11 cellular contexts compared by ENCODE assay signal in the genomic region with DNA sequence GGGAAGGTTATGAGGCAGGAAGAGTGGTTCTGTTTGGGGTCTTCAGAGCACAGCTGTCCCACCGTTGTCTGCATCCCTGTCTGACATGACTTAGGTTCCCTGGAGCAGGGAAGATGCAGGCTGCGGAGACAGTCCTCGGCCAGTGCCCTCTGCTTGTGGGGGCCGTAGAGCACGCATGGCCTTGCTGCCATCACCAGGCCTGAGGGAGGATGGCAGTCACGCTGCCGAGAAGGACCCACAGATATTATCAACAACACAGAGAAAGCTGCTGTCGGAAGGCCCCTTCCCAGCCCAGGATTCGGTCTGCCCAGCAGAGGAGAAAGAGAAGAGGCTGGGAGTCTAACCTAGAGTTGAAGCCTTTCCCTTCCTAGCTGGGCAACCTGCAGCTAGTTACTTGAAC. TPM values are rescaled to one million over a fixed set of nuclear protein-coding genes. Genes with fewer than 3 reads are reported as not detected.
DNase-seq lines count a peak whose midpoint lies in the region; ATAC-seq and TF ChIP-seq lines count a peak whose summit lies in the region.
"Had no signal": no experiment of that assay in that cellular context is flagged by ENCODE, and none has a peak within 500 bp of the region (broad histone marks: within the 10 kb centered on the region; RNA-seq: fewer than 3 reads in every experiment).

No MANE protein-coding gene starts in this region.

- 90% methylated on average over 9 of the region's 9 CpGs for WGBS in mammary epithelial cell (ENCODE audit: low coverage, missing lambda C conversion rate)

- H3K4me3 ChIP-seq in breast epithelium = no peak overlapping the region
- H3K4me3 ChIP-seq in mammary epithelial cell (replicated peaks in 1 of 3; ENCODE audit: insufficient read depth in 1 of 3, low read depth in 2 of 3, low read length in 3 of 3) = no peak overlapping the region
- no peak overlapping the region for H3K4me3 ChIP-seq in left lung
- H3K4me3 ChIP-seq: BLaER1 treated with 17β-estradiol and CSF1 and Interleukin-3, amounts not matched to agents 10 nM and 100 nM had no signal

- no peak overlapping the region for H3K27ac ChIP-seq in breast epithelium
- H3K27ac ChIP-seq in mammary epithelial cell (ENCODE audit: insufficient read depth, low read depth, low read length) = no peak overlapping the region
- no peak overlapping the region for H3K27ac ChIP-seq in left lung
- H3K27ac ChIP-seq: BLaER1 treated with 17β-estradiol and CSF1 and Interleukin-3, amounts not matched to agents 10 nM and 100 nM had no signal

- ATAC-seq in left lung = peak; percentile 31
- ATAC-seq in stimulated activated effector memory CD8-positive, alpha-beta T cell treated with anti-CD3 and anti-CD28 coated beads, Interleukin-12 subunit alpha, Interleukin-12 subunit beta, amount 100 ng/mL, for 72 hours = no peak

- H3K4me1 Mint-ChIP-seq in activated CD4-positive, alpha-beta T cell treated with anti-CD3 and anti-CD28 coated beads, Interleukin-2, amount 10 ng/mL, durations not matched to agents 24 days and 14 days = peaks cover 13% of the 10 kb centered on the region
- H3K4me1 Mint-ChIP-seq in stimulated activated effector memory CD8-positive, alpha-beta T cell treated with anti-CD3 and anti-CD28 coated beads, Interleukin-12 subunit alpha, Interleukin-12 subunit beta, amount 100 ng/mL, for 72 hours = peaks cover 12% of the 10 kb centered on the region
- H3K4me1 Mint-ChIP-seq: immature natural killer cell had no signal

- no TSS peak for BruUV-seq in mammary epithelial cell (replicated peaks; lab: Mats Ljungman, UMichigan)

- DNase-seq in breast epithelium (ENCODE audit: low spot score in 2 of 2) = no peak
- no peak for DNase-seq in mammary epithelial cell
- DNase-seq in dermis blood vessel endothelial cell = peak; percentile 26
- DNase-seq in left lung = no peak
- no peak for DNase-seq in activated CD4-positive, alpha-beta T cell treated with anti-CD3 and anti-CD28 coated beads, Interleukin-2, amount 10 ng/mL, durations not matched to agents 24 days and 14 days
- no peak for DNase-seq in activated naive CD4-positive, alpha-beta T cell (lab: John Stamatoyannopoulos, UW)
- DNase-seq in stimulated activated effector memory CD8-positive, alpha-beta T cell treated with anti-CD3 and anti-CD28 coated beads, Interleukin-12 subunit alpha, Interleukin-12 subunit beta, amount 100 ng/mL, for 72 hours (ENCODE audit: low spot score in 2 of 2) = no peak
- no peak for DNase-seq in ureter (ENCODE audit: low spot score)
- DNase-seq: immature natural killer cell, SHP77 had no signal

- no peaks in the 10 kb centered on the region for H4K20me1 ChIP-seq in mammary epithelial cell (ENCODE audit: insufficient read depth, low read length)
- H4K20me1 ChIP-seq: BLaER1 treated with 17β-estradiol and CSF1 and Interleukin-3, amounts not matched to agents 10 nM and 100 nM had no signal

- no peak overlapping the region for H3K9ac ChIP-seq in mammary epithelial cell (ENCODE audit: insufficient read depth, low read length)
- H3K9ac ChIP-seq: BLaER1 treated with 17β-estradiol and CSF1 and Interleukin-3, amounts not matched to agents 10 nM and 100 nM had no signal

- H3K27ac Mint-ChIP-seq in activated CD4-positive, alpha-beta T cell treated with anti-CD3 and anti-CD28 coated beads, Interleukin-2, amount 10 ng/mL, durations not matched to agents 24 days and 14 days = no peak overlapping the region
- H3K27ac Mint-ChIP-seq in stimulated activated effector memory CD8-positive, alpha-beta T cell treated with anti-CD3 and anti-CD28 coated beads, Interleukin-12 subunit alpha, Interleukin-12 subunit beta, amount 100 ng/mL, for 72 hours = no peak overlapping the region
- H3K27ac Mint-ChIP-seq: immature natural killer cell had no signal

- no peaks in the 10 kb centered on the region for H3K9me3 Mint-ChIP-seq in activated CD4-positive, alpha-beta T cell treated with anti-CD3 and anti-CD28 coated beads, Interleukin-2, amount 10 ng/mL, durations not matched to agents 24 days and 14 days
- no peaks in the 10 kb centered on the region for H3K9me3 Mint-ChIP-seq in stimulated activated effector memory CD8-positive, alpha-beta T cell treated with anti-CD3 and anti-CD28 coated beads, Interleukin-12 subunit alpha, Interleukin-12 subunit beta, amount 100 ng/mL, for 72 hours
- H3K9me3 Mint-ChIP-seq: immature natural killer cell had no signal

- H3K9me3 ChIP-seq in breast epithelium (no peaks in the 10 kb centered on the region), mammary epithelial cell (replicated peaks; ENCODE audit: insufficient read depth, low read length) (no peaks in the 10 kb centered on the region), left lung (no peaks in the 10 kb centered on the region)
- H3K9me3 ChIP-seq: BLaER1 treated with 17β-estradiol and CSF1 and Interleukin-3, amounts not matched to agents 10 nM and 100 nM had no signal

- no peaks in the 10 kb centered on the region for H3K36me3 Mint-ChIP-seq in activated CD4-positive, alpha-beta T cell treated with anti-CD3 and anti-CD28 coated beads, Interleukin-2, amount 10 ng/mL, durations not matched to agents 24 days and 14 days (ENCODE audit: low read depth)
- no peaks in the 10 kb centered on the region for H3K36me3 Mint-ChIP-seq in stimulated activated effector memory CD8-positive, alpha-beta T cell treated with anti-CD3 and anti-CD28 coated beads, Interleukin-12 subunit alpha, Interleukin-12 subunit beta, amount 100 ng/mL, for 72 hours

- intact Hi-C loops in breast epithelium (cut with DNase I; ENCODE audit: low total_unique reads) = no loop called here
- intact Hi-C loops in mammary epithelial cell (cut with micrococcal nuclease) = loop anchor here (1.0 to 5.0 kb wide), 2 partner anchors 101 to 234 kb away; a partner anchor contains a TSS
- intact Hi-C loops in left lung (cut with DNase I) = no loop called here
- intact Hi-C loops in activated CD4-positive, alpha-beta T cell treated with anti-CD3 and anti-CD28 coated beads, Interleukin-2, amount 10 ng/mL, durations not matched to agents 24 days and 14 days (cut with micrococcal nuclease) = no loop called here

- H3K36me3 ChIP-seq in breast epithelium (no peaks in the 10 kb centered on the region), mammary epithelial cell (ENCODE audit: insufficient read depth, low read length) (no peaks in the 10 kb centered on the region), left lung (no peaks in the 10 kb centered on the region)
- H3K36me3 ChIP-seq: BLaER1 treated with 17β-estradiol and CSF1 and Interleukin-3, amounts not matched to agents 10 nM and 100 nM had no signal

- dilution Hi-C loops in mammary epithelial cell (cut with HindIII; ENCODE audit: low sequenced_read_pairs) = loop anchor here (5.0 kb wide), 1 partner anchor 71 kb away; no protein-coding TSS in a partner anchor

- H3K4me1 ChIP-seq in breast epithelium = peaks cover 0 to under 1% of the 10 kb centered on the region in 2 donors
- no peaks in the 10 kb centered on the region for H3K4me1 ChIP-seq in mammary epithelial cell (ENCODE audit: insufficient read depth, low read length)
- H3K4me1 ChIP-seq in left lung = no peaks in the 10 kb centered on the region

- no peak overlapping the region for H3K4me2 ChIP-seq in mammary epithelial cell (ENCODE audit: insufficient read depth, low read depth, low read length)
- H3K4me2 ChIP-seq: BLaER1 treated with 17β-estradiol and CSF1 and Interleukin-3, amounts not matched to agents 10 nM and 100 nM had no signal

- no peak overlapping the region for H2AFZ ChIP-seq in mammary epithelial cell (ENCODE audit: low read depth, low read length)

- TF ChIP-seq CTCF in breast epithelium (IDR thresholded peaks at IDR 0.05) = peak in 2 of 3 donors; percentile 11 to 43
- TF ChIP-seq CTCF in mammary epithelial cell (conservative IDR thresholded peaks at IDR 0.05 in 1 of 2, IDR thresholded peaks at IDR 0.05 in 1 of 2; ENCODE audit: extremely low read depth in 1 of 2, insufficient read depth in 1 of 2, low read depth in 1 of 2, low read length in 2 of 2) = no peak
- TF ChIP-seq CTCF in left lung (IDR thresholded peaks at IDR 0.05) = no peak

- no peak overlapping the region for H3K4me3 Mint-ChIP-seq in activated CD4-positive, alpha-beta T cell treated with anti-CD3 and anti-CD28 coated beads, Interleukin-2, amount 10 ng/mL, durations not matched to agents 24 days and 14 days
- no peak overlapping the region for H3K4me3 Mint-ChIP-seq in stimulated activated effector memory CD8-positive, alpha-beta T cell treated with anti-CD3 and anti-CD28 coated beads, Interleukin-12 subunit alpha, Interleukin-12 subunit beta, amount 100 ng/mL, for 72 hours
- H3K4me3 Mint-ChIP-seq: immature natural killer cell had no signal

- TF ChIP-seq POLR2A in breast epithelium (IDR thresholded peaks at IDR 0.05) = no peak

- H3K27me3 Mint-ChIP-seq in activated CD4-positive, alpha-beta T cell treated with anti-CD3 and anti-CD28 coated beads, Interleukin-2, amount 10 ng/mL, durations not matched to agents 24 days and 14 days = no peaks in the 10 kb centered on the region

- CTCF ChIA-PET in mammary epithelial cell (lab: Charles Lee; ENCODE audit: low non-redundant PET) = no interaction called here

- in situ Hi-C loops in mammary epithelial cell (cut with MboI; ENCODE audit: low sequenced_read_pairs in 2 of 2) = no loop called here

- no peaks in the 10 kb centered on the region for H3K79me2 ChIP-seq in mammary epithelial cell (ENCODE audit: insufficient read depth, low read length)

- no peaks in the 10 kb centered on the region for H3K27me3 ChIP-seq in breast epithelium
- no peaks in the 10 kb centered on the region for H3K27me3 ChIP-seq in mammary epithelial cell (ENCODE audit: insufficient read depth, low read length)
- no peaks in the 10 kb centered on the region for H3K27me3 ChIP-seq in left lung
- H3K27me3 ChIP-seq: BLaER1 treated with 17β-estradiol and CSF1 and Interleukin-3, amounts not matched to agents 10 nM and 100 nM had no signal

RNA-seq across cellular contexts. Expression of a gene that starts 35.0 kb away (rescaled TPM):
- total RNA-seq in breast epithelium (10 to 100 TPM; 69.0 to 98.0 (median 77.6) TPM), mammary epithelial cell (100 to 1,000 TPM in 1 of 2 donors, 10 to 100 TPM in 1; 53.8 to 190 TPM), dermis blood vessel endothelial cell (113 and 124 TPM in 2 replicates), left lung (100 to 1,000 TPM; 134 to 158 TPM), ureter (219 TPM)
- 142 TPM for polyA plus RNA-seq in mammary epithelial cell
- 187 TPM for polyA minus RNA-seq in mammary epithelial cell
- 434 and 441 TPM in 2 replicates for total RNA-seq in activated CD4-positive, alpha-beta T cell treated with anti-CD3 and anti-CD28 coated beads, Interleukin-2, amount 10 ng/mL, durations not matched to agents 24 days and 14 days

RNA-seq across cellular contexts. Expression of a gene that starts 35.4 kb away (rescaled TPM):
- total RNA-seq in breast epithelium (10 to 100 TPM; 71.1 to 92.3 (median 73.8) TPM), mammary epithelial cell (100 to 1,000 TPM in 1 of 2 donors, 10 to 100 TPM in 1; 61.5 to 157 TPM), dermis blood vessel endothelial cell (125 and 156 TPM in 2 replicates), left lung (10 to 100 TPM; 64.8 to 66.4 TPM), ureter (66.4 TPM)
- polyA plus RNA-seq in mammary epithelial cell = 65.3 TPM
- polyA minus RNA-seq in mammary epithelial cell = 40.1 TPM
- 49.5 and 53.4 TPM in 2 replicates for total RNA-seq in activated CD4-positive, alpha-beta T cell treated with anti-CD3 and anti-CD28 coated beads, Interleukin-2, amount 10 ng/mL, durations not matched to agents 24 days and 14 days

Comparison
In these comparisons a context has a peak if more than half of its experiments do, and no peak if none do; other contexts are left out.
1. CTCF ChIP-seq: peak in breast epithelium (2 of 3); none in mammary epithelial cell (0 of 2) and left lung (0 of 2).